In the genomic region with DNA sequence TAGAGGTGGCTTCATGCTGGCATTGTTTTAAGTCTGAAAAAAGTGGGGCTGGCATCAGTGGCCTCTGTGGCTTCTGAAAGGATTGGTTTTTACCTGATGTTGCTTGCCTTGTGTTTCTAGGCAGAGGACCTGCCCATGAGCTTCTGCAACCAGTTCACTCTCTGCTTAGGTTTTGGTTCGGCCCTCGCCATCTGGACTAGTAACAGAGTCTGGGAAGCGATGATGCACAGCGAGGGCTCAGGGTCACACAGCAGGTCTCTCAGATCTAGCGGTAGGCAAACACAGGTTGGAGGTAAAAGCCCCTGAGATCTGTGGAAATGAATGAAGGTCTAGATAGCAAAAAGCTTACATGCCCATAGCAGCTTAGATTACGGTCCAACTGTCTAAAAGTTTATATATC, we compare ENCODE assay signal across 19 cellular contexts.
"Had no signal": no experiment of that assay in that cellular context is flagged by ENCODE, and none has a peak within 500 bp of the region (broad histone marks: within the 10 kb centered on the region; RNA-seq: fewer than 3 reads in every experiment).

No MANE protein-coding gene starts in this region.

- FAIRE-seq: islet of Langerhans had no signal

- H3K9me3 ChIP-seq: esophagus muscularis mucosa, gastrocnemius medialis, heart right ventricle, neutrophil, sigmoid colon, thyroid gland, upper lobe of right lung, vagina had no signal

- H3K4me3 ChIP-seq: esophagus muscularis mucosa, gastrocnemius medialis, heart right ventricle, sigmoid colon, skin epidermis, thyroid gland, upper lobe of right lung, vagina had no signal

- H3K27ac ChIP-seq: epithelial cell of prostate, esophagus muscularis mucosa, gastrocnemius medialis, heart right ventricle, neutrophil, sigmoid colon, skin epidermis, thyroid gland, upper lobe of right lung, vagina had no signal

- ATAC-seq: effector memory CD8-positive, alpha-beta T cell; gastrocnemius medialis; heart right ventricle; upper lobe of right lung had no signal

- H3K36me3 ChIP-seq: esophagus muscularis mucosa, gastrocnemius medialis, heart right ventricle, neutrophil, sigmoid colon, thyroid gland, upper lobe of right lung, vagina had no signal

- H3K27me3 ChIP-seq: esophagus muscularis mucosa, gastrocnemius medialis, heart right ventricle, neutrophil, sigmoid colon, thyroid gland, upper lobe of right lung, vagina had no signal

- H3K4me1 ChIP-seq: esophagus muscularis mucosa, heart right ventricle, sigmoid colon, thyroid gland, upper lobe of right lung, vagina had no signal

- DNase-seq: effector memory CD8-positive, alpha-beta T cell; gastrocnemius medialis; heart right ventricle; hypothalamus; kidney glomerular epithelial cell; mesendoderm; naive B cell; posterior cingulate gyrus; sigmoid colon; stimulated activated CD4-positive, alpha-beta T cell treated with anti-CD3 and anti-CD28 coated beads, Interleukin-12 subunit alpha, Interleukin-12 subunit beta, amount 100 ng/mL, for 4 hours; stimulated activated naive CD4-positive, alpha-beta T cell treated with Interleukin-2 at 50 U/mL for 16 hours; thyroid gland; upper lobe of right lung had no signal
